8 cellular contexts compared by ENCODE assay signal in the genomic region with DNA sequence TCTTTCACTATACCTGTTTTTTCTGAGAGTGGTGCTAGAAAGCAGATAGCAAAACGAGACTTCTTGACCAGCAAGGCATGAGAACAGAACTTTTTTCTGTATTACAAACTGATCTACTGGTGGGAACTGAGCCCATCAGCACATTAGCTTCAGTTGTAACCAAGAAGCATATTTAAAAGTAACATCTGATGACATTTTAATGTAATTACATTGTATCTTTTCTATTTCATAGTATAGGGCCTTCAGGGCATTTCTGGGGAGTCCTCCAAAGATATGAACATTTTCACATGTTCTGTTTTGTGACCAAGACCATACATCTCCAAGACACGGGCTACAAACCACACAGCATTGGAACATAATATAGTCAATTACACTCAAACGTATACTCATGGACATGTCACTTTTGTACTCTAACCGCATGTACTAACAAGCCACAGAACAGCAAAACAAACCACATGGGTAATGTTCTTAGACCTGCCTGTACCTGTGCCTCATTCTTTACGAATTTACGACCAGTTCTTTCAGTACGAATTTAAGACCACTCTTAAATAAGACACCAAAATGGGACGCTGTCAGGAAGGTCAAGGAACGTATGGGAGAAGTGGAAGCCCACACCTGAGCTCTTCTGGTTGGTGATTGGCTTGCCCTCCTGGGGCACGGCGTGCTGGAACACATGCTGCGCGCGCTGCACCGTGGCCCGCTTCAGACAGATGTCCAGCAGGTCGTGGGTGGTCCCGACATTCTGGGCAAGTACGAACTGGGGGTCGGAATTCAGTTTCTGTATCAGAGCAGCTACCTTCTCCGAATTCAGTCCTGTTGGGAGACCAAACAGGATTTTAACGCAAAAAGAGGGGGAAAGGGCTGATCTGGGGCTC. TPM values are rescaled to one million over a fixed set of nuclear protein-coding genes. Genes with fewer than 3 reads are reported as not detected.
DNase-seq lines count a peak whose midpoint lies in the region; ATAC-seq and TF ChIP-seq lines count a peak whose summit lies in the region.

No MANE protein-coding gene starts in this region.

- peaks cover 35% of the 10 kb centered on the region for H3K36me3 ChIP-seq in lower lobe of right lung

- no peaks in the 10 kb centered on the region for H3K9me3 Mint-ChIP-seq in CD4-positive, alpha-beta T cell

- CTCF ChIA-PET in CD4-positive, alpha-beta T cell (lab: Charles Lee), result interaction anchor here (1.0 to 3.4 kb wide), 2 partner anchors 46 to 49 kb away, joined by 3 to 28 read pairs; no protein-coding TSS in a partner anchor

- TF ChIP-seq CTCF in CD4-positive, alpha-beta T cell (IDR thresholded peaks at IDR 0.05), result no peak
- TF ChIP-seq CTCF in WI38 (IDR thresholded peaks at IDR 0.05; ENCODE audit: low read depth, low read length) (no peak), coronary artery (IDR thresholded peaks at IDR 0.05) (no peak), lower lobe of right lung (IDR thresholded peaks at IDR 0.05) (no peak)

- intact Hi-C loops in CD4-positive, alpha-beta T cell (cut with DNase I, micrococcal nuclease), result loop anchor here (1.0 to 5.0 kb wide), 3 partner anchors 41 to 169 kb away; no protein-coding TSS in a partner anchor
- intact Hi-C loops in lower lobe of right lung (cut with DNase I), result no loop called here

- peaks cover 36% of the 10 kb centered on the region for H3K36me3 Mint-ChIP-seq in CD4-positive, alpha-beta T cell (ENCODE audit: low read depth)

- H3K4me3 Mint-ChIP-seq in CD4-positive, alpha-beta T cell, result peak overlapping the region; percentile 98

- H3K4me3 ChIP-seq in WI38 (ENCODE audit: low read depth, low read length), result peak overlapping the region; percentile 94
- H3K4me3 ChIP-seq in coronary artery, result peak overlapping the region; percentile 94
- peak overlapping the region; percentile 88 for H3K4me3 ChIP-seq in lower lobe of right lung

- DNase-seq in CD4-positive, alpha-beta T cell, result peak in 4 of 10 experiments; percentile 4 to 37 (median 10)
- DNase-seq in LHCN-M2 (ENCODE audit: low read depth) (peak; percentile 28), coronary artery (ENCODE audit: low spot score) (no peak), lower lobe of right lung (peak; percentile 62), MV-4-11 (lab: John Stamatoyannopoulos, UW) (no peak)
- DNase-seq in stimulated activated CD8-positive, alpha-beta memory T cell treated with anti-CD3 and anti-CD28 coated beads, Interleukin-2, amount 100 ng/mL, for 48 hours (ENCODE audit: low read depth in 2 of 2), result peak; percentile 30 to 39

- H3K9me3 ChIP-seq in CD4-positive, alpha-beta T cell (ENCODE audit: control insufficient read depth, low read length), result no peaks in the 10 kb centered on the region
- no peaks in the 10 kb centered on the region for H3K9me3 ChIP-seq in lower lobe of right lung

- peaks cover 24% of the 10 kb centered on the region for H3K4me1 Mint-ChIP-seq in CD4-positive, alpha-beta T cell (ENCODE audit: low read depth)

- H3K27ac ChIP-seq in CD4-positive, alpha-beta T cell (ENCODE audit: low read depth, low read length), result no peak overlapping the region
- peak overlapping the region; percentile 64 to 88 for H3K27ac ChIP-seq in coronary artery
- peak overlapping the region; percentile 76 for H3K27ac ChIP-seq in lower lobe of right lung

- peaks cover 19% of the 10 kb centered on the region for H3K4me1 ChIP-seq in lower lobe of right lung

- peak; percentile 50 for ATAC-seq in CD4-positive, alpha-beta T cell (ENCODE audit: poor library complexity)
- peak; percentile 43 for ATAC-seq in GM19438 (IDR thresholded peaks at IDR 0.05; ENCODE audit: low read depth, unreplicated experiment)
- peak; percentile 68 to 78 for ATAC-seq in lower lobe of right lung

- H3K27ac Mint-ChIP-seq in CD4-positive, alpha-beta T cell, result peak overlapping the region; percentile 84

- no peaks in the 10 kb centered on the region for H3K27me3 Mint-ChIP-seq in CD4-positive, alpha-beta T cell

- H3K27me3 ChIP-seq in CD4-positive, alpha-beta T cell (ENCODE audit: control insufficient read depth, insufficient read depth, low read length), result no peaks in the 10 kb centered on the region
- H3K27me3 ChIP-seq in lower lobe of right lung (ENCODE audit: low read depth), result no peaks in the 10 kb centered on the region

- POLR2A ChIA-PET in CD4-positive, alpha-beta T cell (lab: Charles Lee), result interaction anchor here (0.6 to 3.3 kb wide), 13 partner anchors 9 to 806 kb away, joined by 3 to 42 read pairs (median 4); no protein-coding TSS in a partner anchor

RNA-seq across cellular contexts. Expression of a gene that starts 0.8 kb away (rescaled TPM):
- total RNA-seq in CD4-positive, alpha-beta T cell, result 10 to 100 TPM; 32.9 to 36.5 TPM
- total RNA-seq in LHCN-M2 (2014; rRNA removed) (15.1 and 15.8 TPM in 2 replicates), lower lobe of right lung (27.4 TPM)
- 16.2 TPM for polyA plus RNA-seq in LHCN-M2 (2012)

RNA-seq across cellular contexts. Expression of a gene that starts 42.9 kb away (rescaled TPM):
- total RNA-seq in CD4-positive, alpha-beta T cell, result not detected
- not detected in 2 replicates for total RNA-seq in LHCN-M2 (2014; rRNA removed)
- polyA plus RNA-seq in LHCN-M2 (2012), result not detected
- not detected for total RNA-seq in lower lobe of right lung

RNA-seq across cellular contexts. Expression of a gene that starts 55.4 kb away (rescaled TPM):
- not detected for total RNA-seq in CD4-positive, alpha-beta T cell
- total RNA-seq in LHCN-M2 (2014; rRNA removed) (not detected in 2 replicates), lower lobe of right lung (140 TPM)
- polyA plus RNA-seq in LHCN-M2 (2012), result not detected

Comparison
In these comparisons a context has a peak if more than half of its experiments do, and no peak if none do; other contexts are left out.
1. DNase-seq: peak in LHCN-M2 (single experiment), lower lobe of right lung (single experiment) and stimulated activated CD8-positive, alpha-beta memory T cell treated with anti-CD3 and anti-CD28 coated beads, Interleukin-2, amount 100 ng/mL, for 48 hours (2 of 2); none in coronary artery (single experiment) and MV-4-11 (single experiment).
2. RNA of a gene that starts 55.4 kb away (total RNA-seq): 140 TPM in lower lobe of right lung (single experiment); not detected in CD4-positive, alpha-beta T cell and not detected in LHCN-M2; every median in the first group is over 100 times any median in the second.
3. Peak in every context shown above with its lines, with median percentiles within 50 percentile points of each other: ATAC-seq and H3K4me3 ChIP-seq.